8 cellular contexts compared by ENCODE assay signal in the genomic region with DNA sequence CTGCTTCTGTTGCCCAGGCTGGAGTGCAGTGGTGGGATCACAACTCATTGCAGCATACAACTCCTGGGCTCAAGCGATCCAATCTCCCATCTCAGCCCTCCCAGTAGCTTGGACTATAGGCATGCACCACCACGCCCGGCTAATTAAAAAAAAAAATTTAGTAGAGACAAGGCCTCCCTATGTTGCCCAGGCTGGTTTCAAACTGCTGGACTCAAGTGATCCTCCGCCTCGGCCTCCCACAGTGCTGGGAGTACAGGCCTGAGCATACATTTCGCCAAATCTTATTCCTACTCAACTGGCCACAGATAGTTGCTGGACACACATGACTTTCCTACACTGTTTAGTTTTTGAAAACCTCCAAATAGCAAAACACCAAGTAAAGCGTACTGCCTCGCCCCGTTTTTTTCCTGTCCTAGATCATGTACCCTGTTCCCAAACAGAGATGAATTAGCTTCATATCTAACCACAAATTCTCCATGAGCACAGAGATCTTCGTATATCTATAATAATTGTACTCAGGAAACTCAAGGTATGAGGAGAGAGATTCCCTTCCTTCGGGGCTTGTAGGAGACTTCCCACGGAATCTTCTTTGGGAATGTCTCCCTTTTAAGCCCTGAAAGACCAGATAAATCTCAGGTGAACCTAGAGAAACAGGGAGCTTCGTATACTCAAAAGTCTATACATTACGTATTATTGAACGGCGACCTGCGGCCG. TPM values are rescaled to one million over a fixed set of nuclear protein-coding genes. Genes with fewer than 3 reads are reported as not detected.
A peak's percentile ranks its signal among the peaks of the same experiment; 100 is the strongest.
DNase-seq lines count a peak whose midpoint lies in the region; TF ChIP-seq lines count a peak whose summit lies in the region.

No MANE protein-coding gene starts in this region.

- peaks cover 5% of the 10 kb centered on the region for H3K27me3 Mint-ChIP-seq in T-helper 2 cell treated with Interferon-gamma antibody and Interleukin-4, amounts not matched to agents 5 μg/mL and 100 μg/mL, for 36 hours (ENCODE audit: low read depth)

- H3K4me1 Mint-ChIP-seq in T-helper 2 cell treated with Interferon-gamma antibody and Interleukin-4, amounts not matched to agents 5 μg/mL and 100 μg/mL, for 36 hours (ENCODE audit: low read depth), result peaks cover 31% of the 10 kb centered on the region

- H3K27ac Mint-ChIP-seq in T-helper 2 cell treated with Interferon-gamma antibody and Interleukin-4, amounts not matched to agents 5 μg/mL and 100 μg/mL, for 36 hours, result peak overlapping the region; percentile 96

- no peak for TF ChIP-seq CTCF in WERI-Rb-1 (IDR thresholded peaks at IDR 0.05; ENCODE audit: low read depth, low read length)

- H3K4me1 ChIP-seq in iPS-15b (ENCODE audit: control insufficient read depth, insufficient read depth, low read length), result peaks cover 11% of the 10 kb centered on the region
- peaks cover 0 to 25% (median 24%) of the 10 kb centered on the region in 5 donors for H3K4me1 ChIP-seq in subcutaneous abdominal adipose tissue (ENCODE audit: control insufficient read depth in 5 of 5, insufficient read depth in 5 of 5, low read length in 5 of 5)

- DNase-seq in T-helper 2 cell treated with Interferon-gamma antibody and Interleukin-4, amounts not matched to agents 5 μg/mL and 100 μg/mL, for 36 hours (ENCODE audit: low spot score), result no peak
- no peak for DNase-seq in T-helper 2 cell
- no peak for DNase-seq in WERI-Rb-1
- no peak for DNase-seq in DMS53 treated with DMSO at 0.1 percent for 48 hours (lab: John Stamatoyannopoulos, UW; ENCODE audit: unreplicated experiment)
- no peak for DNase-seq in dermis blood vessel endothelial cell
- DNase-seq in ureter (ENCODE audit: low spot score), result no peak

- H3K36me3 Mint-ChIP-seq in T-helper 2 cell treated with Interferon-gamma antibody and Interleukin-4, amounts not matched to agents 5 μg/mL and 100 μg/mL, for 36 hours (ENCODE audit: low read depth), result peaks cover 20% of the 10 kb centered on the region

- peak overlapping the region; percentile 99 for H3K4me3 Mint-ChIP-seq in T-helper 2 cell treated with Interferon-gamma antibody and Interleukin-4, amounts not matched to agents 5 μg/mL and 100 μg/mL, for 36 hours

- H3K27ac ChIP-seq in WERI-Rb-1 (peak overlapping the region; percentile 85), subcutaneous abdominal adipose tissue (ENCODE audit: low read depth, low read length) (peak overlapping the region; percentile 92)

- H3K36me3 ChIP-seq in WERI-Rb-1 (peaks cover 24% of the 10 kb centered on the region), iPS-15b (ENCODE audit: control insufficient read depth, insufficient read depth, low read length) (peaks cover 7% of the 10 kb centered on the region), subcutaneous abdominal adipose tissue (ENCODE audit: control insufficient read depth in 5 of 5, insufficient read depth in 5 of 5, low read length in 5 of 5) (no peaks in the 10 kb centered on the region)

- H3K27me3 ChIP-seq in WERI-Rb-1 (ENCODE audit: insufficient read depth, low read depth, severe bottlenecking) (no peaks in the 10 kb centered on the region), iPS-15b (ENCODE audit: control insufficient read depth, insufficient read depth, low read length) (no peaks in the 10 kb centered on the region), subcutaneous abdominal adipose tissue (ENCODE audit: control insufficient read depth in 5 of 5, insufficient read depth in 4 of 5, low read length in 5 of 5) (no peaks in the 10 kb centered on the region)

- H3K9me3 ChIP-seq in WERI-Rb-1 (ENCODE audit: severe bottlenecking) (no peaks in the 10 kb centered on the region), iPS-15b (ENCODE audit: control insufficient read depth, insufficient read depth, low read length) (no peaks in the 10 kb centered on the region), subcutaneous abdominal adipose tissue (ENCODE audit: control insufficient read depth in 5 of 5, low read length in 5 of 5) (no peaks in the 10 kb centered on the region)

- peak overlapping the region; percentile 31 for H3K4me3 ChIP-seq in WERI-Rb-1 (ENCODE audit: low read depth, low read length)
- peak overlapping the region; percentile 57 for H3K4me3 ChIP-seq in iPS-15b (ENCODE audit: low read depth, low read length)
- peak overlapping the region; percentile 10 to 96 (median 93) for H3K4me3 ChIP-seq in subcutaneous abdominal adipose tissue (ENCODE audit: low read depth in 1 of 5, low read length in 5 of 5)

- no peaks in the 10 kb centered on the region for H3K9me3 Mint-ChIP-seq in T-helper 2 cell treated with Interferon-gamma antibody and Interleukin-4, amounts not matched to agents 5 μg/mL and 100 μg/mL, for 36 hours

- peak overlapping the region; percentile 74 for H3K9ac ChIP-seq in iPS-15b (ENCODE audit: low read depth, low read length)
- H3K9ac ChIP-seq in subcutaneous abdominal adipose tissue (ENCODE audit: low read length in 5 of 5), result peak overlapping the region in 3 of 5 donors; percentile 43 to 97 (median 51)

RNA-seq across cellular contexts. Expression of a gene that starts 0.6 kb away (rescaled TPM):
- total RNA-seq in dermis blood vessel endothelial cell (10.2 and 14.4 TPM in 2 replicates), ureter (10.9 TPM)

RNA-seq across cellular contexts. Expression of a gene that starts 44.8 kb away (rescaled TPM):
- total RNA-seq in dermis blood vessel endothelial cell (7.4 and 7.7 TPM in 2 replicates), ureter (11.1 TPM)

RNA-seq across cellular contexts. Expression of a gene that starts 44.9 kb away (rescaled TPM):
- 25.4 and 30.1 TPM in 2 replicates for total RNA-seq in dermis blood vessel endothelial cell
- 14.1 TPM for total RNA-seq in ureter

RNA-seq across cellular contexts. Expression of a gene that starts 59.5 kb away (rescaled TPM):
- 0.23 and 1.7 TPM in 2 replicates for total RNA-seq in dermis blood vessel endothelial cell
- total RNA-seq in ureter, result 1.5 TPM

Comparison
In these comparisons a context has a peak if more than half of its experiments do, and no peak if none do; other contexts are left out.
1. H3K4me3 ChIP-seq: peak in every context shown above with its lines; median percentile 93 in subcutaneous abdominal adipose tissue; 57 in iPS-15b; 31 in WERI-Rb-1.